Comparison of ENCODE assay signal across 15 cellular contexts in genomic region chr6:94680672-94681212, GRCh38.
DNase-seq lines count a peak whose midpoint lies in the region; ATAC-seq and TF ChIP-seq lines count a peak whose summit lies in the region.
"Had no signal": no experiment of that assay in that cellular context is flagged by ENCODE, and none has a peak within 500 bp of the region (broad histone marks: within the 10 kb centered on the region; RNA-seq: fewer than 3 reads in every experiment).

No MANE protein-coding gene starts in this region.

- 87% methylated on average over 1 of the region's 1 CpG for WGBS in prostate gland

- TF ChIP-seq CTCF in glutamatergic neuron (IDR thresholded peaks at IDR 0.05; ENCODE audit: partially characterized antibody, unreplicated experiment) (no peak), prostate gland (IDR thresholded peaks at IDR 0.05) (no peak)

- no peaks in the 10 kb centered on the region for H3K9me3 ChIP-seq in prostate gland
- H3K9me3 ChIP-seq: BE2C, MG63, Peyer's patch had no signal

- intact Hi-C loops in prostate gland (cut with DNase I), result no loop called here

- no peak for ATAC-seq in GM21423 (IDR thresholded peaks at IDR 0.05; ENCODE audit: unreplicated experiment)
- ATAC-seq: K562 had no signal

- H3K36me3 ChIP-seq in prostate gland, result no peaks in the 10 kb centered on the region
- H3K36me3 ChIP-seq: BE2C, MG63, Peyer's patch had no signal

- H3K4me1 Mint-ChIP-seq in glutamatergic neuron (ENCODE audit: low read depth, unreplicated experiment), result peaks cover 17% of the 10 kb centered on the region
- H3K4me1 Mint-ChIP-seq in activated naive CD8-positive, alpha-beta T cell treated with anti-CD3 and anti-CD28 coated beads for 36 hours, result no peaks in the 10 kb centered on the region

- H3K4me1 ChIP-seq in prostate gland (replicated peaks), result no peaks in the 10 kb centered on the region
- H3K4me1 ChIP-seq: BE2C, Peyer's patch had no signal

- no peak overlapping the region for H3K4me3 Mint-ChIP-seq in glutamatergic neuron (ENCODE audit: unreplicated experiment)
- no peak overlapping the region for H3K4me3 Mint-ChIP-seq in activated naive CD8-positive, alpha-beta T cell treated with anti-CD3 and anti-CD28 coated beads for 36 hours

- peak; percentile 14 for DNase-seq in COR-L47 (lab: John Stamatoyannopoulos, UW)
- peak; percentile 33 for DNase-seq in NCI-H1417 treated with DMSO at 0.1 percent for 48 hours (lab: John Stamatoyannopoulos, UW)
- peak; percentile 99 for DNase-seq in NCI-H69 (lab: John Stamatoyannopoulos, UW)
- no peak for DNase-seq in glutamatergic neuron
- DNase-seq in activated naive CD8-positive, alpha-beta T cell treated with anti-CD3 and anti-CD28 coated beads for 36 hours, result no peak
- DNase-seq in prostate gland (ENCODE audit: low spot score), result no peak
- no peak for DNase-seq in NCI-H774 (lab: John Stamatoyannopoulos, UW)
- DNase-seq: BE2C, MG63, NCI-H1436, NCI-H2029, NCI-H510A, Peyer's patch had no signal

- H3K4me3 ChIP-seq in prostate gland, result no peak overlapping the region
- H3K4me3 ChIP-seq: K562, MG63, Peyer's patch had no signal

- H3K27me3 Mint-ChIP-seq in glutamatergic neuron (ENCODE audit: unreplicated experiment), result no peaks in the 10 kb centered on the region
- H3K27me3 Mint-ChIP-seq in activated naive CD8-positive, alpha-beta T cell treated with anti-CD3 and anti-CD28 coated beads for 36 hours, result no peaks in the 10 kb centered on the region

- no peaks in the 10 kb centered on the region for H3K36me3 Mint-ChIP-seq in glutamatergic neuron (ENCODE audit: unreplicated experiment)
- H3K36me3 Mint-ChIP-seq in activated naive CD8-positive, alpha-beta T cell treated with anti-CD3 and anti-CD28 coated beads for 36 hours, result no peaks in the 10 kb centered on the region

- no peak for TF ChIP-seq POLR2A in prostate gland (IDR thresholded peaks at IDR 0.05)

- no peaks in the 10 kb centered on the region for H3K9me3 Mint-ChIP-seq in glutamatergic neuron (ENCODE audit: unreplicated experiment)
- H3K9me3 Mint-ChIP-seq in activated naive CD8-positive, alpha-beta T cell treated with anti-CD3 and anti-CD28 coated beads for 36 hours, result no peaks in the 10 kb centered on the region

- no peak overlapping the region for H3K27ac ChIP-seq in prostate gland
- H3K27ac ChIP-seq: Peyer's patch had no signal

- no peaks in the 10 kb centered on the region for H3K27me3 ChIP-seq in prostate gland (replicated peaks; ENCODE audit: insufficient read depth)
- H3K27me3 ChIP-seq: BE2C, MG63, Peyer's patch had no signal

- H3K27ac Mint-ChIP-seq in glutamatergic neuron (ENCODE audit: unreplicated experiment), result peak overlapping the region; percentile 77
- no peak overlapping the region for H3K27ac Mint-ChIP-seq in activated naive CD8-positive, alpha-beta T cell treated with anti-CD3 and anti-CD28 coated beads for 36 hours

Comparison
In these comparisons a context has a peak if more than half of its experiments do, and no peak if none do; other contexts are left out.
1. DNase-seq: peak in COR-L47 (single experiment), NCI-H1417 treated with DMSO at 0.1 percent for 48 hours (single experiment) and NCI-H69 (single experiment); none in glutamatergic neuron (single experiment), activated naive CD8-positive, alpha-beta T cell treated with anti-CD3 and anti-CD28 coated beads for 36 hours (single experiment), prostate gland (single experiment) and NCI-H774 (single experiment).